18 cellular contexts compared by ENCODE assay signal in the genomic region with DNA sequence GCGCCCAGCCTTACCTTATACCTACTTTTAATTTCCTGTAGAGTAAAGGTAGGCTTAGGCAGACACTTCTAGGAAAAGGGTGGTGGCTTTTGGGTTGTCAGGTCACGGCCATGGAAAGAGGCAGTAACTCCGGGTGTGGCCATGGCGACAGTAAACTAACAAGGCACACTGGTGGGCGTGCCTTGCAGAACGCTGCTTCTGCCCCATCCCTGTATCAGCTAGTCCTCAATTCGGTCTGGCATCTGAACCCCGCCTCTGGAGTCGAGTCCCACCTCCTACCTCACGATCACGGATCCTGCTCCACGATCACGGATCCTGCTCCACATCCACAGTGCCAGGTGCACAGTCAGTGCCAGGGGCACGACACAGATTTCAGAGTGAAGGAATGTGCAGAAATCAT. TPM values are rescaled to one million over a fixed set of nuclear protein-coding genes. Genes with fewer than 3 reads are reported as not detected.
DNase-seq lines count a peak whose midpoint lies in the region; ATAC-seq and TF ChIP-seq lines count a peak whose summit lies in the region.
"Had no signal": no experiment of that assay in that cellular context is flagged by ENCODE, and none has a peak within 500 bp of the region (broad histone marks: within the 10 kb centered on the region; RNA-seq: fewer than 3 reads in every experiment).

No MANE protein-coding gene starts in this region.

- H3K27ac ChIP-seq in SK-N-SH (ENCODE audit: low read depth in 2 of 2, low read length in 1 of 2) = no peak overlapping the region
- H3K27ac ChIP-seq in Peyer's patch = no peak overlapping the region
- H3K27ac ChIP-seq in stomach = no peak overlapping the region
- no peak overlapping the region for H3K27ac ChIP-seq in vagina
- H3K27ac ChIP-seq: cardiac muscle cell, KMS-11 had no signal

- H3K9me2 ChIP-seq in SK-N-SH = no peaks in the 10 kb centered on the region

- H3K9ac ChIP-seq in SK-N-SH = no peak overlapping the region
- H3K9ac ChIP-seq: KMS-11 had no signal

- CTCF ChIA-PET in SK-N-SH (lab: Yijun Ruan, JAX) = interaction anchor here (0.6 to 2.5 kb wide), 3 partner anchors 127 to 420 kb away, joined by 3 to 7 read pairs (median 4); no protein-coding TSS in a partner anchor

- POLR2A ChIA-PET in SK-N-SH (lab: Yijun Ruan, JAX) = no interaction called here

- no peaks in the 10 kb centered on the region for H3K9me3 ChIP-seq in SK-N-SH
- H3K9me3 ChIP-seq in Peyer's patch = no peaks in the 10 kb centered on the region
- no peaks in the 10 kb centered on the region for H3K9me3 ChIP-seq in stomach
- no peaks in the 10 kb centered on the region for H3K9me3 ChIP-seq in vagina

- DNase-seq in SK-N-SH = no peak
- peak in 2 of 3 donors; percentile 50 to 58 for DNase-seq in Peyer's patch
- DNase-seq in left colon = peak; percentile 76 to 88
- DNase-seq in stomach = peak; percentile 31
- DNase-seq in vagina (ENCODE audit: extremely low spot score in 2 of 2) = no peak
- DNase-seq in T-helper 2 cell = no peak
- no peak for DNase-seq in amniotic stem cell (lab: John Stamatoyannopoulos, UW)
- DNase-seq: CD8-positive, alpha-beta T cell; EL; foreskin fibroblast; midbrain; NCI-H146; NCI-H446; OCI-M1 had no signal

- no peaks in the 10 kb centered on the region for H4K20me1 ChIP-seq in SK-N-SH (ENCODE audit: insufficient read depth)

- WGBS in SK-N-SH (ENCODE audit: low lambda C conversion rate) = 96% methylated on average over 13 of the region's 14 CpGs
- 71 to 92% (median 76%) methylated on average over 14 of the region's 14 CpGs for WGBS in stomach, 5 donors

- no peaks in the 10 kb centered on the region for H3F3A ChIP-seq in SK-N-SH (replicated peaks; ENCODE audit: insufficient read depth)

- H3K27me3 ChIP-seq in SK-N-SH (ENCODE audit: insufficient read depth) (no peaks in the 10 kb centered on the region), Peyer's patch (no peaks in the 10 kb centered on the region), stomach (peaks cover 0 to 4% (median 0%) of the 10 kb centered on the region in 3 donors), vagina (no peaks in the 10 kb centered on the region)
- H3K27me3 ChIP-seq: cardiac muscle cell had no signal

- TF ChIP-seq EP300 in SK-N-SH (IDR thresholded peaks at IDR 0.05; ENCODE audit: borderline replicate concordance in 1 of 2, low read depth in 1 of 2, low read length in 1 of 2) (no peak), stomach (IDR thresholded peaks at IDR 0.05) (no peak)

- H3K4me2 ChIP-seq in SK-N-SH = peak overlapping the region; percentile 64; the same call in 1 of the 2 replicates
- H3K4me2 ChIP-seq: KMS-11 had no signal

- no peaks in the 10 kb centered on the region for H3K79me2 ChIP-seq in SK-N-SH (ENCODE audit: insufficient read depth)

- ATAC-seq in SK-N-SH treated with all-trans-retinoic acid at 6 μM for 48 hours (no peak), left colon (peak; percentile 92)
- ATAC-seq: CD8-positive, alpha-beta T cell; GM12878 had no signal

- TF ChIP-seq POLR2A in Peyer's patch (IDR thresholded peaks at IDR 0.05) = no peak
- no peak for TF ChIP-seq POLR2A in stomach (IDR thresholded peaks at IDR 0.05)
- TF ChIP-seq POLR2A in vagina (IDR thresholded peaks at IDR 0.05) = no peak

- peaks cover 8 to 26% of the 10 kb centered on the region in 2 experiments; a peak in 3 of 4 replicates for H3K4me1 ChIP-seq in SK-N-SH (ENCODE audit: control insufficient read depth in 1 of 2, insufficient read depth in 2 of 2, low read depth in 1 of 2, low read length in 1 of 2)
- H3K4me1 ChIP-seq in Peyer's patch = peaks cover 0 to 46% (median 4%) of the 10 kb centered on the region in 4 donors
- H3K4me1 ChIP-seq in stomach = peaks cover 22 to 74% (median 53%) of the 10 kb centered on the region in 4 donors
- H3K4me1 ChIP-seq in vagina = peaks cover 60% of the 10 kb centered on the region

- TF ChIP-seq RAD21 in SK-N-SH (IDR thresholded peaks at IDR 0.05; ENCODE audit: low read length) = no peak

- H3K4me3 ChIP-seq in SK-N-SH (ENCODE audit: low read depth in 2 of 2, low read length in 1 of 2) = no peak overlapping the region
- H3K4me3 ChIP-seq in Peyer's patch = peak overlapping the region in 1 of 4 donors; percentile 13
- no peak overlapping the region for H3K4me3 ChIP-seq in stomach
- no peak overlapping the region for H3K4me3 ChIP-seq in vagina
- H3K4me3 ChIP-seq: cardiac muscle cell, GM12878 had no signal

- H3K36me3 ChIP-seq in SK-N-SH (replicated peaks in 1 of 2; ENCODE audit: control insufficient read depth in 1 of 2, insufficient read depth in 2 of 2, low read length in 1 of 2) (no peaks in the 10 kb centered on the region), Peyer's patch (no peaks in the 10 kb centered on the region), stomach (no peaks in the 10 kb centered on the region), vagina (no peaks in the 10 kb centered on the region)
- H3K36me3 ChIP-seq: cardiac muscle cell had no signal

- H2AFZ ChIP-seq in SK-N-SH (ENCODE audit: low read depth) = no peak overlapping the region

- intact Hi-C loops in left colon (cut with DNase I, micrococcal nuclease) = no loop called here
- intact Hi-C loops in stomach (cut with DNase I; ENCODE audit: low total_unique reads) = loop anchor here (10.0 kb wide), 1 partner anchor 126 kb away; no protein-coding TSS in a partner anchor
- intact Hi-C loops in vagina (cut with DNase I) = loop anchor here (10.0 kb wide), 2 partner anchors 74 to 134 kb away; a partner anchor contains a TSS

- TF ChIP-seq CTCF in SK-N-SH (IDR thresholded peaks at IDR 0.05) = no peak
- no peak for TF ChIP-seq CTCF in Peyer's patch (IDR thresholded peaks at IDR 0.05)
- no peak for TF ChIP-seq CTCF in stomach (IDR thresholded peaks at IDR 0.05)
- TF ChIP-seq CTCF in vagina (IDR thresholded peaks at IDR 0.05) = no peak

TF ChIP-seq in SK-N-SH, 30 proteins besides CTCF, POLR2A, EP300 and RAD21 (continues in another document):
- no peak for TF ChIP-seq POLR2AphosphoS5 (IDR thresholded peaks at IDR 0.05; ENCODE audit: low read depth, low read length)
- TF ChIP-seq FOSL2 (IDR thresholded peaks at IDR 0.05; ENCODE audit: borderline replicate concordance, low read depth) = no peak
- TF ChIP-seq RXRA (IDR thresholded peaks at IDR 0.05; ENCODE audit: borderline replicate concordance, low read depth) = no peak
- TF ChIP-seq, protein P1, sequence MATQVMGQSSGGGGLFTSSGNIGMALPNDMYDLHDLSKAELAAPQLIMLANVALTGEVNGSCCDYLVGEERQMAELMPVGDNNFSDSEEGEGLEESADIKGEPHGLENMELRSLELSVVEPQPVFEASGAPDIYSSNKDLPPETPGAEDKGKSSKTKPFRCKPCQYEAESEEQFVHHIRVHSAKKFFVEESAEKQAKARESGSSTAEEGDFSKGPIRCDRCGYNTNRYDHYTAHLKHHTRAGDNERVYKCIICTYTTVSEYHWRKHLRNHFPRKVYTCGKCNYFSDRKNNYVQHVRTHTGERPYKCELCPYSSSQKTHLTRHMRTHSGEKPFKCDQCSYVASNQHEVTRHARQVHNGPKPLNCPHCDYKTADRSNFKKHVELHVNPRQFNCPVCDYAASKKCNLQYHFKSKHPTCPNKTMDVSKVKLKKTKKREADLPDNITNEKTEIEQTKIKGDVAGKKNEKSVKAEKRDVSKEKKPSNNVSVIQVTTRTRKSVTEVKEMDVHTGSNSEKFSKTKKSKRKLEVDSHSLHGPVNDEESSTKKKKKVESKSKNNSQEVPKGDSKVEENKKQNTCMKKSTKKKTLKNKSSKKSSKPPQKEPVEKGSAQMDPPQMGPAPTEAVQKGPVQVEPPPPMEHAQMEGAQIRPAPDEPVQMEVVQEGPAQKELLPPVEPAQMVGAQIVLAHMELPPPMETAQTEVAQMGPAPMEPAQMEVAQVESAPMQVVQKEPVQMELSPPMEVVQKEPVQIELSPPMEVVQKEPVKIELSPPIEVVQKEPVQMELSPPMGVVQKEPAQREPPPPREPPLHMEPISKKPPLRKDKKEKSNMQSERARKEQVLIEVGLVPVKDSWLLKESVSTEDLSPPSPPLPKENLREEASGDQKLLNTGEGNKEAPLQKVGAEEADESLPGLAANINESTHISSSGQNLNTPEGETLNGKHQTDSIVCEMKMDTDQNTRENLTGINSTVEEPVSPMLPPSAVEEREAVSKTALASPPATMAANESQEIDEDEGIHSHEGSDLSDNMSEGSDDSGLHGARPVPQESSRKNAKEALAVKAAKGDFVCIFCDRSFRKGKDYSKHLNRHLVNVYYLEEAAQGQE (IDR thresholded peaks at IDR 0.05; ENCODE audit: low read depth, low read length) = no peak

TF ChIP-seq in SK-N-SH treated with all-trans-retinoic acid at 6 μM for 48 hours, 23 proteins besides CTCF, POLR2A, EP300 and RAD21:
- TF ChIP-seq ZNF8 (CRISPR knock-in tag; IDR thresholded peaks at IDR 0.05) = no peak
- TF ChIP-seq, protein P2, sequence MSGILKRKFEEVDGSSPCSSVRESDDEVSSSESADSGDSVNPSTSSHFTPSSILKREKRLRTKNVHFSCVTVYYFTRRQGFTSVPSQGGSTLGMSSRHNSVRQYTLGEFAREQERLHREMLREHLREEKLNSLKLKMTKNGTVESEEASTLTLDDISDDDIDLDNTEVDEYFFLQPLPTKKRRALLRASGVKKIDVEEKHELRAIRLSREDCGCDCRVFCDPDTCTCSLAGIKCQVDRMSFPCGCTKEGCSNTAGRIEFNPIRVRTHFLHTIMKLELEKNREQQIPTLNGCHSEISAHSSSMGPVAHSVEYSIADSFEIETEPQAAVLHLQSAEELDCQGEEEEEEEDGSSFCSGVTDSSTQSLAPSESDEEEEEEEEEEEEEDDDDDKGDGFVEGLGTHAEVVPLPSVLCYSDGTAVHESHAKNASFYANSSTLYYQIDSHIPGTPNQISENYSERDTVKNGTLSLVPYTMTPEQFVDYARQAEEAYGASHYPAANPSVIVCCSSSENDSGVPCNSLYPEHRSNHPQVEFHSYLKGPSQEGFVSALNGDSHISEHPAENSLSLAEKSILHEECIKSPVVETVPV (CRISPR knock-in tag; IDR thresholded peaks at IDR 0.05) = no peak

RNA-seq across cellular contexts. Expression of a gene that starts 5.6 kb away (rescaled TPM):
- polyA plus RNA-seq in SK-N-SH (2012; rRNA removed) (2.7 and 5.2 TPM in 2 replicates), stomach (1 to 10 TPM; 1.7 to 2.7 (median 2.5) TPM)
- 2.6 and 3.4 TPM in 2 replicates for polyA plus RNA-seq in SK-N-SH (2012; cell fraction: cytosol; rRNA removed)
- 4.6 and 5.0 TPM in 2 replicates for polyA plus RNA-seq in SK-N-SH (2012; cell fraction: nucleus; rRNA removed)
- total RNA-seq in Peyer's patch (10 to 100 TPM; 19.8 to 47.3 (median 44.0) TPM), left colon (10 to 100 TPM; 27.2 to 32.7 TPM), stomach (10 to 100 TPM; 12.1 to 55.0 (median 15.8) TPM), vagina (16.9 TPM)

Comparison
In these comparisons a context has a peak if more than half of its experiments do, and no peak if none do; other contexts are left out.
1. DNase-seq: peak in Peyer's patch (2 of 3), left colon (2 of 2) and stomach (single experiment); none in SK-N-SH (single experiment), vagina (0 of 2), T-helper 2 cell (0 of 5) and amniotic stem cell (single experiment).
2. intact Hi-C loops: an anchor here in stomach (10.0 kb wide) and vagina (10.0 kb wide); none called in left colon.